Comparison of ENCODE assay signal across 23 cellular contexts in genomic region chr7:46239856-46240255, GRCh38.
A peak's percentile ranks its signal among the peaks of the same experiment; 100 is the strongest.
DNase-seq lines count a peak whose midpoint lies in the region; ATAC-seq, FAIRE-seq and TF ChIP-seq lines count a peak whose summit lies in the region.
"Had no signal": no experiment of that assay in that cellular context is flagged by ENCODE, and none has a peak within 500 bp of the region (broad histone marks: within the 10 kb centered on the region; RNA-seq: fewer than 3 reads in every experiment).

No MANE protein-coding gene starts in this region.

- no peaks in the 10 kb centered on the region for H4K20me1 ChIP-seq in IMR-90 (ENCODE audit: insufficient read depth, low read length)
- H4K20me1 ChIP-seq: BLaER1 treated with 17β-estradiol and CSF1 and Interleukin-3, amounts not matched to agents 10 nM and 100 nM had no signal

- no peak overlapping the region for H4K8ac ChIP-seq in IMR-90 (ENCODE audit: low read depth in 2 of 2, low read length in 2 of 2)

- H2AK9ac ChIP-seq in IMR-90 (replicated peaks; ENCODE audit: low read depth, low read length, poor library complexity), result no peak overlapping the region

- TF ChIP-seq POLR2A in H54 (IDR thresholded peaks at IDR 0.05; ENCODE audit: low read depth, low read length), result no peak
- no peak for TF ChIP-seq POLR2A in IMR-90 (IDR thresholded peaks at IDR 0.05; ENCODE audit: low read depth, low read length)

- no CpG with 5 or more reads among the region's 5 CpGs for WGBS in IMR-90 (ENCODE audit: extremely low coverage in 2 of 2, insufficient read length in 1 of 2), 2 experiments

- no peak overlapping the region for H3K56ac ChIP-seq in IMR-90 (ENCODE audit: extremely low read depth, insufficient read depth, low read length)

- H3K79me1 ChIP-seq in IMR-90 (ENCODE audit: low read depth in 1 of 2, low read length in 2 of 2), result no peaks in the 10 kb centered on the region

- intact Hi-C loops in IMR-90 (cut with micrococcal nuclease), result no loop called here

- dilution Hi-C loops in IMR-90 (cut with HindIII; ENCODE audit: low sequenced_read_pairs, unreplicated experiment), result no loop called here

- in situ Hi-C loops in IMR-90 (cut with MboI; ENCODE audit: low sequenced_read_pairs) (no loop called here), astrocyte of the spinal cord (cut with HindIII; ENCODE audit: low sequenced_read_pairs) (no loop called here)

- H3K27me3 ChIP-seq in AG04450 (ENCODE audit: control insufficient read depth, insufficient read depth, low read length), result no peaks in the 10 kb centered on the region
- no peaks in the 10 kb centered on the region for H3K27me3 ChIP-seq in IMR-90 (ENCODE audit: control insufficient read depth, insufficient read depth, low read length)
- H3K27me3 ChIP-seq: BE2C; BLaER1 treated with 17β-estradiol and CSF1 and Interleukin-3, amounts not matched to agents 10 nM and 100 nM had no signal

- no peak overlapping the region for H3K18ac ChIP-seq in IMR-90 (ENCODE audit: low read depth, low read length)

- TF ChIP-seq RAD21 in IMR-90 (IDR thresholded peaks at IDR 0.05; ENCODE audit: low read length), result no peak

- POLR2A ChIA-PET in AG04450 (lab: Yijun Ruan, JAX), result no interaction called here
- POLR2A ChIA-PET in IMR-90 (lab: Charles Lee; ENCODE audit: unreplicated experiment), result no interaction called here

- peak; percentile 21; the same call in 1 of the 2 replicates for ATAC-seq in IMR-90 (ENCODE audit: low read depth)
- ATAC-seq in stimulated activated naive CD8-positive, alpha-beta T cell treated with anti-CD3 and anti-CD28 coated beads, Interleukin-15, Interleukin-2, amounts not matched to agents 100 U/mL and 50 U/mL, for 24 hours, result no peak
- ATAC-seq: GM23338 had no signal

- H3K4me1 ChIP-seq in IMR-90 (ENCODE audit: control insufficient read depth, insufficient read depth, low read length), result no peaks in the 10 kb centered on the region
- H3K4me1 ChIP-seq: BE2C; BLaER1 treated with 17β-estradiol and CSF1 and Interleukin-3, amounts not matched to agents 10 nM and 100 nM; HAP-1 had no signal

- no peak overlapping the region for H3K14ac ChIP-seq in IMR-90 (replicated peaks; ENCODE audit: low read depth, low read length)

- no peaks in the 10 kb centered on the region for H3K36me3 ChIP-seq in IMR-90 (ENCODE audit: control insufficient read depth, insufficient read depth, low read length)
- H3K36me3 ChIP-seq: BE2C; BLaER1 treated with 17β-estradiol and CSF1 and Interleukin-3, amounts not matched to agents 10 nM and 100 nM; HAP-1 had no signal

- DNase-seq in AG04450 (ENCODE audit: low read depth, low spot score), result peak; percentile 11
- no peak for DNase-seq in H54 (ENCODE audit: insufficient read length, low spot score)
- peak; percentile 70 for DNase-seq in IMR-90
- peak; percentile 31 for DNase-seq in astrocyte of the spinal cord (ENCODE audit: low read depth, low spot score)
- DNase-seq in NCI-H345 (lab: John Stamatoyannopoulos, UW), result no peak
- DNase-seq in stimulated activated naive CD8-positive, alpha-beta T cell treated with anti-CD3 and anti-CD28 coated beads, Interleukin-15, Interleukin-2, amounts not matched to agents 100 U/mL and 50 U/mL, for 24 hours, result no peak
- DNase-seq in GM19238 (ENCODE audit: insufficient read length, low spot score), result no peak
- no peak for DNase-seq in activated CD4-positive, alpha-beta T cell treated with anti-CD3 and anti-CD28 coated beads for 48 hours
- DNase-seq: AML-193; BE2C; CD4-positive, alpha-beta T cell; CD8-positive, alpha-beta memory T cell; DMS 273 treated with DMSO at 0.1 percent for 48 hours; DMS79 had no signal

- no peak overlapping the region for H2BK15ac ChIP-seq in IMR-90 (ENCODE audit: low read depth, low read length)

- H3K9me1 ChIP-seq in IMR-90 (ENCODE audit: insufficient read depth, low read length), result no peaks in the 10 kb centered on the region

- H4K91ac ChIP-seq in IMR-90 (ENCODE audit: insufficient read depth, low read depth, low read length), result no peak overlapping the region

- H2BK20ac ChIP-seq in IMR-90 (ENCODE audit: low read depth, low read length), result no peak overlapping the region

- TF ChIP-seq CTCF in AG04450 (IDR thresholded peaks at IDR 0.05; ENCODE audit: low read depth, low read length) (no peak), IMR-90 (conservative IDR thresholded peaks at IDR 0.05; ENCODE audit: low read depth, low read length) (no peak), astrocyte of the spinal cord (IDR thresholded peaks at IDR 0.05; ENCODE audit: low read depth, low read length) (no peak)

- no peak overlapping the region for H2BK120ac ChIP-seq in IMR-90 (ENCODE audit: low read depth, low read length)

- H3K9me3 ChIP-seq in AG04450 (ENCODE audit: control insufficient read depth, insufficient read depth, low read length), result peaks cover 3% of the 10 kb centered on the region; the same call in 1 of the 2 replicates
- no peaks in the 10 kb centered on the region for H3K9me3 ChIP-seq in IMR-90 (ENCODE audit: control insufficient read depth, insufficient read depth, low read length)
- H3K9me3 ChIP-seq: BE2C; BLaER1 treated with 17β-estradiol and CSF1 and Interleukin-3, amounts not matched to agents 10 nM and 100 nM; HAP-1 had no signal

- no peak overlapping the region for H2AK5ac ChIP-seq in IMR-90 (ENCODE audit: low read depth, low read length)

- no peak overlapping the region for H2AFZ ChIP-seq in IMR-90 (replicated peaks; ENCODE audit: low read length, poor library complexity)
- H2AFZ ChIP-seq: GM23338 had no signal

- CTCF ChIA-PET in AG04450 (lab: Charles Lee) (interaction anchor here (1.2 kb wide), 1 partner anchor 317 kb away, joined by 4 read pairs; no protein-coding TSS in a partner anchor), IMR-90 (lab: Yijun Ruan, JAX) (interaction anchor here (1.0 kb wide), 1 partner anchor 120 kb away, joined by 3 read pairs; no protein-coding TSS in a partner anchor)

- H3K4me2 ChIP-seq in IMR-90 (ENCODE audit: low read depth, low read length), result no peak overlapping the region
- H3K4me2 ChIP-seq: BLaER1 treated with 17β-estradiol and CSF1 and Interleukin-3, amounts not matched to agents 10 nM and 100 nM; GM23338 had no signal

- H3K27ac ChIP-seq in AG04450 (ENCODE audit: low read depth, low read length) (no peak overlapping the region), IMR-90 (ENCODE audit: insufficient read depth, low read length) (no peak overlapping the region)
- H3K27ac ChIP-seq: 22Rv1; BLaER1 treated with 17β-estradiol and CSF1 and Interleukin-3, amounts not matched to agents 10 nM and 100 nM had no signal

- H3K4me3 ChIP-seq in AG04450 (ENCODE audit: low read depth, low read length) (no peak overlapping the region), IMR-90 (ENCODE audit: insufficient read depth, low read depth, low read length) (no peak overlapping the region), astrocyte of the spinal cord (ENCODE audit: low read depth, low read length) (no peak overlapping the region)
- H3K4me3 ChIP-seq: BLaER1 treated with 17β-estradiol and CSF1 and Interleukin-3, amounts not matched to agents 10 nM and 100 nM; GM23338; HAP-1 had no signal

- no peak overlapping the region for H4K5ac ChIP-seq in IMR-90 (ENCODE audit: low read depth, low read length)

- no peak overlapping the region for H3K23ac ChIP-seq in IMR-90 (ENCODE audit: low read depth, low read length)

- no peak overlapping the region for H3K4ac ChIP-seq in IMR-90 (ENCODE audit: low read depth, low read length)

- H3K9ac ChIP-seq in IMR-90 (ENCODE audit: low read depth, low read length), result no peak overlapping the region
- H3K9ac ChIP-seq: BLaER1 treated with 17β-estradiol and CSF1 and Interleukin-3, amounts not matched to agents 10 nM and 100 nM had no signal

- no peak overlapping the region for H2BK5ac ChIP-seq in IMR-90 (ENCODE audit: low read depth, low read length, poor library complexity, severe bottlenecking)

- peak; percentile 69 for FAIRE-seq in H54 (lab: Jason Lieb, UNC)
- FAIRE-seq: A204.1, D721Med, G401.6, GM12892, GM19239 had no signal

- no TSS peak for BruUV-seq in IMR-90 (replicated peaks; lab: Mats Ljungman, UMichigan)

TF ChIP-seq in IMR-90, 13 proteins besides CTCF, POLR2A, EP300 and RAD21:
- TF ChIP-seq, protein P1, sequence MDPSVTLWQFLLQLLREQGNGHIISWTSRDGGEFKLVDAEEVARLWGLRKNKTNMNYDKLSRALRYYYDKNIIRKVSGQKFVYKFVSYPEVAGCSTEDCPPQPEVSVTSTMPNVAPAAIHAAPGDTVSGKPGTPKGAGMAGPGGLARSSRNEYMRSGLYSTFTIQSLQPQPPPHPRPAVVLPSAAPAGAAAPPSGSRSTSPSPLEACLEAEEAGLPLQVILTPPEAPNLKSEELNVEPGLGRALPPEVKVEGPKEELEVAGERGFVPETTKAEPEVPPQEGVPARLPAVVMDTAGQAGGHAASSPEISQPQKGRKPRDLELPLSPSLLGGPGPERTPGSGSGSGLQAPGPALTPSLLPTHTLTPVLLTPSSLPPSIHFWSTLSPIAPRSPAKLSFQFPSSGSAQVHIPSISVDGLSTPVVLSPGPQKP (IDR thresholded peaks at IDR 0.05; ENCODE audit: borderline replicate concordance, low read depth, low read length), result no peak
- TF ChIP-seq RCOR1 (IDR thresholded peaks at IDR 0.05; ENCODE audit: insufficient replicate concordance, low read length) (no peak), NFE2L2 (IDR thresholded peaks at IDR 0.05; ENCODE audit: low read depth, low read length) (no peak), MAFK (IDR thresholded peaks at IDR 0.05; ENCODE audit: low read depth, low read length) (no peak), RFX5 (IDR thresholded peaks at IDR 0.05; ENCODE audit: low read depth, low read length) (no peak), MAZ (IDR thresholded peaks at IDR 0.05; ENCODE audit: borderline replicate concordance, low read depth, low read length) (no peak), MXI1 (IDR thresholded peaks at IDR 0.05; ENCODE audit: borderline replicate concordance, low read depth, low read length) (no peak), CEBPB (IDR thresholded peaks at IDR 0.05; ENCODE audit: low read depth, low read length) (no peak), FOS (IDR thresholded peaks at IDR 0.05; ENCODE audit: low read depth, low read length) (no peak; the same call in 1 of the 2 replicates), SMC3 (IDR thresholded peaks at IDR 0.05; ENCODE audit: low read depth, low read length) (no peak), CHD1 (IDR thresholded peaks at IDR 0.05; ENCODE audit: low read depth, low read length) (no peak), BHLHE40 (IDR thresholded peaks at IDR 0.05; ENCODE audit: low read depth, low read length) (no peak)
- TF ChIP-seq, protein P2, sequence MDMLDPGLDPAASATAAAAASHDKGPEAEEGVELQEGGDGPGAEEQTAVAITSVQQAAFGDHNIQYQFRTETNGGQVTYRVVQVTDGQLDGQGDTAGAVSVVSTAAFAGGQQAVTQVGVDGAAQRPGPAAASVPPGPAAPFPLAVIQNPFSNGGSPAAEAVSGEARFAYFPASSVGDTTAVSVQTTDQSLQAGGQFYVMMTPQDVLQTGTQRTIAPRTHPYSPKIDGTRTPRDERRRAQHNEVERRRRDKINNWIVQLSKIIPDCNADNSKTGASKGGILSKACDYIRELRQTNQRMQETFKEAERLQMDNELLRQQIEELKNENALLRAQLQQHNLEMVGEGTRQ (IDR thresholded peaks at IDR 0.05; ENCODE audit: low read depth, low read length), result no peak
TF ChIP-seq in IMR-90: peak in this region for 0.

Comparison
In these comparisons a context has a peak if more than half of its experiments do, and no peak if none do; other contexts are left out.
1. DNase-seq: peak in AG04450 (single experiment), IMR-90 (single experiment) and astrocyte of the spinal cord (single experiment); none in H54 (single experiment), NCI-H345 (single experiment), stimulated activated naive CD8-positive, alpha-beta T cell treated with anti-CD3 and anti-CD28 coated beads, Interleukin-15, Interleukin-2, amounts not matched to agents 100 U/mL and 50 U/mL, for 24 hours (single experiment), GM19238 (single experiment) and activated CD4-positive, alpha-beta T cell treated with anti-CD3 and anti-CD28 coated beads for 48 hours (single experiment).